ENCODE assay signal across 1 cellular context in genomic region chr2:46096272-46096671, GRCh38.
TF ChIP-seq lines count a peak whose summit lies in the region.

No MANE protein-coding gene starts in this region.

TF ChIP-seq in HEK293, 187 proteins besides CTCF, POLR2A, EP300 and RAD21 (continued from another document):
- no peak for TF ChIP-seq ZBTB6 (tag by site-specific recombination; IDR thresholded peaks at IDR 0.05)
- no peak for TF ChIP-seq PRDM2 (tag by site-specific recombination; IDR thresholded peaks at IDR 0.05; ENCODE audit: borderline replicate concordance)
- TF ChIP-seq ZNF140 (tag by site-specific recombination; IDR thresholded peaks at IDR 0.05) = no peak
- no peak for TF ChIP-seq ZNF830 (tag by site-specific recombination; IDR thresholded peaks at IDR 0.05; ENCODE audit: low read depth)
